In the genomic region with DNA sequence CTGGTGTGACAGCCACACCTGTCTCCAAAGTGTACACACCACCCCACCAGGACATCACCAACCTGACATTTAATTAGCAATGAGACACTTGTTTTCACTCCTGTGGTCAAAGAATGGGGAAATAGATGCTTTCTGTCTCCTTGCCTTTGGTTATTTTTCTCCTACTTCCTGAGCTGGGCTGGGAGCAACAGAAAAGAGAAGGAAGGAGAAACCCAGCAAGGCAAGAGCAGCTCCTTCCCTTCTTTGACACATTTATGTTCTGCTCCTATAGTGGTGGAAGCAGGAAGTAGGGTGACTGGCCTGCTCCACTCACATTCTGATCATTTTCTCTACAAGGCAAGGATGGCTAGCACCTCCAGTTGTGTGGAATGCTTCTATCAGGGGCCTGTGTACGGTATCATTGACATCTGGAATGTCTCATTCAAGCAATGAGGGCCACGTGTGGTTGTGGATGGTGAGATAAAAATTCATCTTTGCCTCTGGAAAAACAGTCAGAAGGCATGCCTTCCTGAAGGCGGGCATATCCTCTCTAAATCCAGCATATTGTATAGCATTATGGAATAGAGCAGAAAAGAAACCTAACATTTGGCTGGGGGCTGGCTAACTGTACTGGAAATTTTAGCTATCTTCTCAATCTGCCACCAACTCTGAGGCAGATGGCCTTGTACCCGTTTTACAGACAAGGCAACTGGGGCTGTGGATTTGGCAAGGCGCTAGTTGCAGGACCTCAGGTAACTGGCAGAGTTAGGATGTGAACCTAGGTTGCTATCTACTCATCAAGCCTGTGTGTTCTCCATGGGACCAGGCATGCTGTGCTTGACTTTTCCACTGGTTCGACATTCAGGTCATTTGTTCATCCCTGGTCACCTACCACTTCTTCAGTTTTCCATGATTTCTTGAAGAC, we compare ENCODE assay signal across 8 cellular contexts. TPM values are rescaled to one million over a fixed set of nuclear protein-coding genes. Genes with fewer than 3 reads are reported as not detected.
DNase-seq lines count a peak whose midpoint lies in the region; ATAC-seq, FAIRE-seq and TF ChIP-seq lines count a peak whose summit lies in the region.

No MANE protein-coding gene starts in this region.

- H3K4me1 ChIP-seq in HCT116 (ENCODE audit: control insufficient read depth in 1 of 2, insufficient read depth in 2 of 2, low read length in 2 of 2) (peaks cover 61 to 73% of the 10 kb centered on the region in 2 experiments), RWPE2 (ENCODE audit: insufficient read depth, poor library complexity, severe bottlenecking) (peaks cover 41% of the 10 kb centered on the region), skeletal muscle satellite cell (ENCODE audit: control insufficient read depth, insufficient read depth, low read length) (peaks cover 52% of the 10 kb centered on the region)

- no peak for TF ChIP-seq POLR2A in HCT116 (IDR thresholded peaks at IDR 0.05; ENCODE audit: borderline replicate concordance, extremely low read depth, insufficient read depth, insufficient read length)
- no peak for TF ChIP-seq POLR2A in GM12891 (IDR thresholded peaks at IDR 0.05; ENCODE audit: low read depth, low read length)

- H3K27me3 ChIP-seq in HCT116 (ENCODE audit: insufficient read depth, low read length) (no peaks in the 10 kb centered on the region), RWPE2 (ENCODE audit: insufficient read depth, poor library complexity, severe bottlenecking) (no peaks in the 10 kb centered on the region), skeletal muscle satellite cell (ENCODE audit: control insufficient read depth, insufficient read depth, low read length) (no peaks in the 10 kb centered on the region)

- TF ChIP-seq CTCF in HCT116 (IDR thresholded peaks at IDR 0.05 in 2 of 3, conservative IDR thresholded peaks at IDR 0.05 in 1 of 3; ENCODE audit: borderline replicate concordance in 1 of 3, insufficient read depth in 1 of 3, low read depth in 2 of 3, low read length in 2 of 3) = no peak
- TF ChIP-seq CTCF in RWPE2 (IDR thresholded peaks at IDR 0.05; ENCODE audit: poor library complexity, severe bottlenecking) = no peak

- H3K36me3 ChIP-seq in HCT116 (ENCODE audit: control insufficient read depth in 1 of 2, insufficient read depth in 2 of 2, low read length in 2 of 2) = peaks cover 0 to 4% of the 10 kb centered on the region in 2 experiments; a peak in 1 of 4 replicates
- no peaks in the 10 kb centered on the region for H3K36me3 ChIP-seq in RWPE2 (ENCODE audit: low read depth)
- no peaks in the 10 kb centered on the region for H3K36me3 ChIP-seq in skeletal muscle satellite cell (ENCODE audit: insufficient read depth, low read length)

- TF ChIP-seq RAD21 in HCT116 (IDR thresholded peaks at IDR 0.05; ENCODE audit: low read depth) = no peak

- DNase-seq in HCT116 (ENCODE audit: low read depth, low spot score) = no peak
- no peak for DNase-seq in RWPE2 (ENCODE audit: low spot score)
- no peak for DNase-seq in epithelial cell of prostate (ENCODE audit: low read depth, low spot score)
- no peak for DNase-seq in GM12891 (ENCODE audit: insufficient read length, low spot score)
- no peak for DNase-seq in NCI-H1105 treated with DMSO at 0.1 percent for 48 hours (lab: John Stamatoyannopoulos, UW)

- H3K4me2 ChIP-seq in HCT116 (ENCODE audit: low read length) = peak overlapping the region; percentile 79
- H3K4me2 ChIP-seq in skeletal muscle satellite cell (ENCODE audit: low read length) = peak overlapping the region; percentile 80

- H3K27ac ChIP-seq in HCT116 (ENCODE audit: low read depth, low read length) = peak overlapping the region; percentile 94
- peak overlapping the region; percentile 98 for H3K27ac ChIP-seq in RWPE2 (ENCODE audit: poor library complexity, severe bottlenecking)
- H3K27ac ChIP-seq in epithelial cell of prostate = peak overlapping the region; percentile 100

- H2AFZ ChIP-seq in HCT116 (ENCODE audit: low read depth, low read length, poor library complexity, severe bottlenecking) = no peak overlapping the region

- H3K9me3 ChIP-seq in HCT116 (ENCODE audit: control insufficient read depth in 1 of 2, insufficient read depth in 1 of 2, low read depth in 1 of 2, low read length in 2 of 2) (peaks cover 3 to 12% of the 10 kb centered on the region in 2 experiments; a peak in 1 of 4 replicates), RWPE2 (ENCODE audit: severe bottlenecking) (peaks cover 5% of the 10 kb centered on the region), skeletal muscle satellite cell (replicated peaks; ENCODE audit: low read length) (peaks cover 7% of the 10 kb centered on the region)

- H4K20me1 ChIP-seq in HCT116 (ENCODE audit: insufficient read depth) = no peaks in the 10 kb centered on the region

- no peaks in the 10 kb centered on the region for H3K9me2 ChIP-seq in HCT116 (ENCODE audit: insufficient read depth)

- H3K4me3 ChIP-seq in HCT116 (replicated peaks in 1 of 2; ENCODE audit: low read depth in 1 of 2, low read length in 2 of 2) (peak overlapping the region in 1 of 2 experiments; percentile 53; a peak in 2 of 4 replicates), RWPE2 (ENCODE audit: severe bottlenecking) (no peak overlapping the region), skeletal muscle satellite cell (ENCODE audit: low read length) (peak overlapping the region; percentile 53)

- ATAC-seq in HCT116 = no peak
- ATAC-seq in RWPE2 (ENCODE audit: low read depth) = no peak
- no peak for ATAC-seq in HG03571 (IDR thresholded peaks at IDR 0.05; ENCODE audit: unreplicated experiment)
- ATAC-seq in HG02610 (IDR thresholded peaks at IDR 0.05; ENCODE audit: unreplicated experiment) = no peak

- no peaks in the 10 kb centered on the region for H3K79me2 ChIP-seq in HCT116 (ENCODE audit: insufficient read depth, low read length)

- CTCF ChIA-PET in HCT116 (lab: Charles Lee) = no interaction called here

- FAIRE-seq in GM12891 (lab: Jason Lieb, UNC) = no peak

- intact Hi-C loops in HCT116 (cut with micrococcal nuclease) = no loop called here

- POLR2A ChIA-PET in HCT116 (lab: Charles Lee) = interaction anchor here (0.9 to 2.5 kb wide), 5 partner anchors 13 to 77 kb away, joined by 3 to 17 read pairs (median 5); partner anchors contain the start of genes LGALS3, SOCS4 and WDHD1

- BruUV-seq in HCT116 (replicated peaks; lab: Mats Ljungman, UMichigan) = no TSS peak

- RAD21 ChIA-PET in HCT116 (lab: Charles Lee; ENCODE audit: low non-redundant PET in 1 of 2, low total read pairs in 2 of 2, uncharacterized antibody in 2 of 2, unreplicated experiment in 2 of 2) = no interaction called here

- H3K9ac ChIP-seq in HCT116 (ENCODE audit: low read length) (peak overlapping the region; percentile 71), skeletal muscle satellite cell (ENCODE audit: low read depth, low read length) (peak overlapping the region; percentile 83)

TF ChIP-seq in HCT116, 20 proteins besides CTCF, POLR2A, EP300 and RAD21 (continues in another document):
- TF ChIP-seq, protein P1, sequence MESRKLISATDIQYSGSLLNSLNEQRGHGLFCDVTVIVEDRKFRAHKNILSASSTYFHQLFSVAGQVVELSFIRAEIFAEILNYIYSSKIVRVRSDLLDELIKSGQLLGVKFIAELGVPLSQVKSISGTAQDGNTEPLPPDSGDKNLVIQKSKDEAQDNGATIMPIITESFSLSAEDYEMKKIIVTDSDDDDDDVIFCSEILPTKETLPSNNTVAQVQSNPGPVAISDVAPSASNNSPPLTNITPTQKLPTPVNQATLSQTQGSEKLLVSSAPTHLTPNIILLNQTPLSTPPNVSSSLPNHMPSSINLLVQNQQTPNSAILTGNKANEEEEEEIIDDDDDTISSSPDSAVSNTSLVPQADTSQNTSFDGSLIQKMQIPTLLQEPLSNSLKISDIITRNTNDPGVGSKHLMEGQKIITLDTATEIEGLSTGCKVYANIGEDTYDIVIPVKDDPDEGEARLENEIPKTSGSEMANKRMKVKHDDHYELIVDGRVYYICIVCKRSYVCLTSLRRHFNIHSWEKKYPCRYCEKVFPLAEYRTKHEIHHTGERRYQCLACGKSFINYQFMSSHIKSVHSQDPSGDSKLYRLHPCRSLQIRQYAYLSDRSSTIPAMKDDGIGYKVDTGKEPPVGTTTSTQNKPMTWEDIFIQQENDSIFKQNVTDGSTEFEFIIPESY (IDR thresholded peaks at IDR 0.05; ENCODE audit: extremely low read depth, insufficient replicate concordance, low read length) = no peak
- TF ChIP-seq, protein P2, sequence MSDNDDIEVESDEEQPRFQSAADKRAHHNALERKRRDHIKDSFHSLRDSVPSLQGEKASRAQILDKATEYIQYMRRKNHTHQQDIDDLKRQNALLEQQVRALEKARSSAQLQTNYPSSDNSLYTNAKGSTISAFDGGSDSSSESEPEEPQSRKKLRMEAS (IDR thresholded peaks at IDR 0.05) = no peak
- no peak for TF ChIP-seq EZH2phosphoT487 (IDR thresholded peaks at IDR 0.05; ENCODE audit: borderline replicate concordance)
- no peak for TF ChIP-seq SP1 (IDR thresholded peaks at IDR 0.05; ENCODE audit: low read depth)

TF ChIP-seq in GM12891, 5 proteins besides CTCF, POLR2A, EP300 and RAD21:
- TF ChIP-seq POU2F2 (IDR thresholded peaks at IDR 0.05; ENCODE audit: low read depth, low read length) = no peak
- no peak for TF ChIP-seq TAF1 (IDR thresholded peaks at IDR 0.05; ENCODE audit: low read depth, low read length)
- TF ChIP-seq POLR2AphosphoS5 (IDR thresholded peaks at IDR 0.05; ENCODE audit: low read depth, low read length) = no peak
- TF ChIP-seq SPI1 (IDR thresholded peaks at IDR 0.05; ENCODE audit: low read depth, low read length) = no peak
- TF ChIP-seq PAX5 (IDR thresholded peaks at IDR 0.05; ENCODE audit: insufficient read depth, low read length, severe bottlenecking) = no peak

RNA-seq across cellular contexts. Expression of gene LGALS3, which starts 24.7 kb away (rescaled TPM):
- 86.1 TPM for total RNA-seq in HCT116 (2021; ENCODE audit: unreplicated experiment)
- 75.3 and 83.3 TPM in 2 replicates for polyA plus RNA-seq in HCT116 (2012)
- total RNA-seq in skeletal muscle satellite cell (2012; rRNA removed) = 183 and 304 TPM in 2 replicates
- polyA plus RNA-seq in GM12891 (2012; ENCODE audit: low read depth, missing spikeins) = 20.1 TPM

RNA-seq across cellular contexts. Expression of gene MAPK1IP1L, which starts 52.9 kb away (rescaled TPM):
- 101 TPM for total RNA-seq in HCT116 (2021; ENCODE audit: unreplicated experiment)
- 88.5 and 92.7 TPM in 2 replicates for polyA plus RNA-seq in HCT116 (2012)
- 43.5 and 44.6 TPM in 2 replicates for total RNA-seq in skeletal muscle satellite cell (2012; rRNA removed)
- polyA plus RNA-seq in GM12891 (2012; ENCODE audit: low read depth, missing spikeins) = 59.6 TPM
